1 cellular context compared by ENCODE assay signal in the genomic region with DNA sequence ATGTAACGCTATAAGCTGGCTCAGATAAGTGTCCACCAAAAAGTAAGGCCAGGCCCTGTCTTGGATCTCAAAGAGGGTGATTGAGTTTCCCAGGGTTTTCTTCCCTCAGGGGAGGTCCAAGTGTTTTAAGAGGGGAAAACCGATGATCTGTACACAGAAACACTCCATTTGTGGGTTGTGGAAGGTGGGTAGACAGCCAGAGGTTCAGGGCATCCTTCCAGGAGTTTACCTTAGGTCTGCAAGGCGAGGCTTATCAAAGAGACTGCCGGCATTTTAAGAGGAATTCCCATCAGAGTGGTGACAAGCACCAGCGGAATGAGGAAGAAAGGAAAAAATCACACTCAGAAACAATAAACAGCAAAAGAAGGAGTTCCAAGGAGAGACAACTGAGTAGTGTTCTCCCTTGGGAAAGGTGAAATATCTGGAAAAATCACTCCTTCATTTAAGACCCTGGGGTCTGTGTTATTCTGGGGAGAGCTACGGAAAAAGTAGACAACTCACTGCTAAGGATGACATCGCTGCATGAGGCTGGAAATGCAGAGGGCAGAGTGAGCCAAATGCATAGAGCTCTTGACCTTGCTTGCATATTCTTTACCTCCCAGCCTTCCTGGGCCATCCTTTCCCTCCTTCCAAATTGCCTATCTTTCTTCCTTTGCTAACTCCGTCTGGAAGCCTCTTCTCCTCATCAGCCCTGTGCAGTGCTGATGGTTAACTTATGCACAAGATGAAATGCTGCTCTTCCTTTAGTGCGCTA.
TF ChIP-seq lines count a peak whose summit lies in the region.

No MANE protein-coding gene starts in this region.

TF ChIP-seq in GM12878, 131 proteins besides CTCF, POLR2A, EP300 and RAD21 (continued from another document):
- TF ChIP-seq, protein P1, sequence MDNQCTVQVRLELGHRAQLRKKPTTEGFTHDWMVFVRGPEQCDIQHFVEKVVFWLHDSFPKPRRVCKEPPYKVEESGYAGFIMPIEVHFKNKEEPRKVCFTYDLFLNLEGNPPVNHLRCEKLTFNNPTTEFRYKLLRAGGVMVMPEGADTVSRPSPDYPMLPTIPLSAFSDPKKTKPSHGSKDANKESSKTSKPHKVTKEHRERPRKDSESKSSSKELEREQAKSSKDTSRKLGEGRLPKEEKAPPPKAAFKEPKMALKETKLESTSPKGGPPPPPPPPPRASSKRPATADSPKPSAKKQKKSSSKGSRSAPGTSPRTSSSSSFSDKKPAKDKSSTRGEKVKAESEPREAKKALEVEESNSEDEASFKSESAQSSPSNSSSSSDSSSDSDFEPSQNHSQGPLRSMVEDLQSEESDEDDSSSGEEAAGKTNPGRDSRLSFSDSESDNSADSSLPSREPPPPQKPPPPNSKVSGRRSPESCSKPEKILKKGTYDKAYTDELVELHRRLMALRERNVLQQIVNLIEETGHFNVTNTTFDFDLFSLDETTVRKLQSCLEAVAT (IDR thresholded peaks at IDR 0.05): peak; percentile 32
- TF ChIP-seq BACH1 (IDR thresholded peaks at IDR 0.05; ENCODE audit: borderline replicate concordance) (0 out of 2 replicates have a peak, but pooled peaks have one; percentile 3), SMARCA5 (IDR thresholded peaks at IDR 0.05) (no peak)
- TF ChIP-seq, protein P2, sequence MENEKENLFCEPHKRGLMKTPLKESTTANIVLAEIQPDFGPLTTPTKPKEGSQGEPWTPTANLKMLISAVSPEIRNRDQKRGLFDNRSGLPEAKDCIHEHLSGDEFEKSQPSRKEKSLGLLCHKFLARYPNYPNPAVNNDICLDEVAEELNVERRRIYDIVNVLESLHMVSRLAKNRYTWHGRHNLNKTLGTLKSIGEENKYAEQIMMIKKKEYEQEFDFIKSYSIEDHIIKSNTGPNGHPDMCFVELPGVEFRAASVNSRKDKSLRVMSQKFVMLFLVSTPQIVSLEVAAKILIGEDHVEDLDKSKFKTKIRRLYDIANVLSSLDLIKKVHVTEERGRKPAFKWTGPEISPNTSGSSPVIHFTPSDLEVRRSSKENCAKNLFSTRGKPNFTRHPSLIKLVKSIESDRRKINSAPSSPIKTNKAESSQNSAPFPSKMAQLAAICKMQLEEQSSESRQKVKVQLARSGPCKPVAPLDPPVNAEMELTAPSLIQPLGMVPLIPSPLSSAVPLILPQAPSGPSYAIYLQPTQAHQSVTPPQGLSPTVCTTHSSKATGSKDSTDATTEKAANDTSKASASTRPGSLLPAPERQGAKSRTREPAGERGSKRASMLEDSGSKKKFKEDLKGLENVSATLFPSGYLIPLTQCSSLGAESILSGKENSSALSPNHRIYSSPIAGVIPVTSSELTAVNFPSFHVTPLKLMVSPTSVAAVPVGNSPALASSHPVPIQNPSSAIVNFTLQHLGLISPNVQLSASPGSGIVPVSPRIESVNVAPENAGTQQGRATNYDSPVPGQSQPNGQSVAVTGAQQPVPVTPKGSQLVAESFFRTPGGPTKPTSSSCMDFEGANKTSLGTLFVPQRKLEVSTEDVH (IDR thresholded peaks at IDR 0.05; ENCODE audit: low read depth, partially characterized antibody): no peak
TF ChIP-seq in GM12878: peak in this region for 5.
